Comparison of ENCODE assay signal across 8 cellular contexts in the genomic region with DNA sequence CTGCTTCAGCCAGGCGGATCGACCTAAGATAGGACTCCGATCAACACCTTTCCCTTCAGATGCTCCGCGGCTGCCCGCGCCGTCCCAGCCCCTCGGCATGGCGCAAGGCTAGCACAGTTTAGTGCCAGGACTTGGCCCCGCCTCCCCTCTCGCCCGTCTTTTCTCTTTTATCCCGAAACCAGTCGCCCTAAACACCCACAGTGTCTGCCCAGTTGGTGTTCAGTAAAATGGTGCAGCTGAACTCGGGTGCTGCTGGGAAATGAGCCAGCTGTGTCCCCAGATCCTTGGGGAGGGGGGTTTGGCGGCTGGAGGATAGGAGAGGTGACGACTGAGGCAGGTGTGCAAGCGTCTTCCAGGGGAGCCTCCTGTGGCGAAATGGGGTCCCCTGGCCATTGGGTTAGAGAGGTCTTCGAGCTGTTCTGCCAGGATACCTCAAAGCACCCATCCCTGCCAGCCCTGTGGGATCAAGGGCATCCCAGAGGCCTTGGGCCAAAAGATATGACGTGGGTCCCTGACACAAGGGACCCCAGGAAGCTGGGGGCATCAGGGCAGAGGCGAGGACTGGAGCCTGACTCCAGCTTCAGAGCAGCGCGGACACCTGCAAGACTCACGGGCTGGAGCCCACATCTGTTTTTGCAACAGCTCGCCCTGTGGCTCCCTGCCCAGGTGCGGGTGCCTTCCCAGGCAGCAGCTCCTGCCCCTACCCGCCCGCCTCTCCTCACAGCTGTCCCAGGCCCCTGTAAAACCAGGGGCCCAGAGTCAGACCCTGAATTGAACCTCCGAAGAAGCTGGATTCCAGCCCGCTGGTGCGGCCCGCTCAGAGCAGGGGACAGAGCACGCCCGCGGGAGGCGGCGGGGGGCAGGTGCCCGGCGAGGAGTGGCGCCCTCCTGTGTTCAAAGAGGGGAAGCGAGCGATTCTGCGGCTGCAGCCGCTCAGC.
DNase-seq lines count a peak whose midpoint lies in the region; ATAC-seq, FAIRE-seq and TF ChIP-seq lines count a peak whose summit lies in the region.

No MANE protein-coding gene starts in this region.

- peaks cover 54 to 59% of the 10 kb centered on the region in 2 donors for H3K27me3 Mint-ChIP-seq in T-cell
- H3K27me3 Mint-ChIP-seq in activated naive CD8-positive, alpha-beta T cell treated with anti-CD3 and anti-CD28 coated beads, Interleukin-2, amount 10 ng/mL, durations not matched to agents 7 days and 5 days = peaks cover 43% of the 10 kb centered on the region

- in situ Hi-C loops in gastrocnemius medialis (cut with MboI; ENCODE audit: low sequenced_read_pairs in 4 of 4) = no loop called here

- H3K4me1 ChIP-seq in KMS-11 (ENCODE audit: low read depth, poor library complexity, severe bottlenecking) (peaks cover 3% of the 10 kb centered on the region), gastrocnemius medialis (peaks cover 5 to 8% of the 10 kb centered on the region in 2 donors)

- no peak overlapping the region for H3K27ac ChIP-seq in KMS-11
- H3K27ac ChIP-seq in gastrocnemius medialis = no peak overlapping the region

- peaks cover 12 to 16% (median 14%) of the 10 kb centered on the region in 3 donors for H3K4me1 Mint-ChIP-seq in T-cell
- H3K4me1 Mint-ChIP-seq in activated naive CD8-positive, alpha-beta T cell treated with anti-CD3 and anti-CD28 coated beads, Interleukin-2, amount 10 ng/mL, durations not matched to agents 7 days and 5 days = no peaks in the 10 kb centered on the region

- no peak overlapping the region for H3K4me3 ChIP-seq in KMS-11 (IDR thresholded peaks at IDR 0.05; ENCODE audit: insufficient read depth, low read depth, low read length)
- H3K4me3 ChIP-seq in gastrocnemius medialis = peak overlapping the region; percentile 35 to 53 (median 46)

- peak overlapping the region; percentile 36; the same call in 1 of the 2 replicates for H3K9ac ChIP-seq in KMS-11

- H3K36me3 ChIP-seq in KMS-11 (ENCODE audit: insufficient read depth) = no peaks in the 10 kb centered on the region
- H3K36me3 ChIP-seq in gastrocnemius medialis = no peaks in the 10 kb centered on the region

- no peaks in the 10 kb centered on the region for H3K9me3 Mint-ChIP-seq in T-cell
- no peaks in the 10 kb centered on the region for H3K9me3 Mint-ChIP-seq in activated naive CD8-positive, alpha-beta T cell treated with anti-CD3 and anti-CD28 coated beads, Interleukin-2, amount 10 ng/mL, durations not matched to agents 7 days and 5 days

- TF ChIP-seq POLR2A in gastrocnemius medialis (IDR thresholded peaks at IDR 0.05) = no peak

- TF ChIP-seq CTCF in KMS-11 (conservative IDR thresholded peaks at IDR 0.05; ENCODE audit: low read depth, low read length) = peak; percentile 96
- TF ChIP-seq CTCF in gastrocnemius medialis (IDR thresholded peaks at IDR 0.05 in 4 of 5, conservative IDR thresholded peaks at IDR 0.05 in 1 of 5) = peak; percentile 51 to 92 (median 76)

- no peaks in the 10 kb centered on the region for H3K27me3 ChIP-seq in KMS-11 (ENCODE audit: insufficient read depth, low read depth)
- peaks cover 0 to 23% (median 9%) of the 10 kb centered on the region in 3 donors for H3K27me3 ChIP-seq in gastrocnemius medialis

- peak overlapping the region in 1 of 2 donors; percentile 63 for H3K27ac Mint-ChIP-seq in T-cell
- no peak overlapping the region for H3K27ac Mint-ChIP-seq in activated naive CD8-positive, alpha-beta T cell treated with anti-CD3 and anti-CD28 coated beads, Interleukin-2, amount 10 ng/mL, durations not matched to agents 7 days and 5 days

- H3K4me2 ChIP-seq in KMS-11 = peak overlapping the region; percentile 82

- H3K9me3 ChIP-seq in gastrocnemius medialis = no peaks in the 10 kb centered on the region

- intact Hi-C loops in gastrocnemius medialis (cut with DNase I; ENCODE audit: low total_unique reads) = loop anchor here (1.0 to 2.0 kb wide), 2 partner anchors 68 to 279 kb away; a partner anchor contains a TSS

- POLR2A ChIA-PET in T-cell (lab: Charles Lee) = interaction anchor here in 1 of 2 donors (0.6 kb wide), 1 partner anchor 742 kb away, joined by 3 read pairs; no protein-coding TSS in a partner anchor
- POLR2A ChIA-PET in activated naive CD8-positive, alpha-beta T cell treated with anti-CD3 and anti-CD28 coated beads, Interleukin-2, amount 10 ng/mL, durations not matched to agents 7 days and 5 days (lab: Charles Lee) = no interaction called here

- peak; percentile 56 for FAIRE-seq in GM19239 (lab: Jason Lieb, UNC)

- no peaks in the 10 kb centered on the region for H3K36me3 Mint-ChIP-seq in T-cell
- no peaks in the 10 kb centered on the region for H3K36me3 Mint-ChIP-seq in activated naive CD8-positive, alpha-beta T cell treated with anti-CD3 and anti-CD28 coated beads, Interleukin-2, amount 10 ng/mL, durations not matched to agents 7 days and 5 days

- DNase-seq in AG08396 (ENCODE audit: low spot score) (peak; percentile 82), GM19239 (ENCODE audit: insufficient read length, low spot score) (peak; percentile 61), T-cell (peak; percentile 12 to 70 (median 58)), hepatic stellate cell (ENCODE audit: low spot score) (peak; percentile 56), gastrocnemius medialis (peak in 1 of 2 donors; percentile 18)
- peak; percentile 78 for DNase-seq in activated naive CD8-positive, alpha-beta T cell treated with anti-CD3 and anti-CD28 coated beads, Interleukin-2, amount 10 ng/mL, durations not matched to agents 7 days and 5 days

- H2AFZ ChIP-seq in KMS-11 (ENCODE audit: low read depth) = peak overlapping the region; percentile 88

- no peaks in the 10 kb centered on the region for H4K20me1 ChIP-seq in KMS-11 (ENCODE audit: insufficient read depth)

- CTCF ChIA-PET in T-cell (lab: Charles Lee) = interaction anchor here (0.6 to 3.3 kb wide), 13 partner anchors 10 to 892 kb away, joined by 3 to 26 read pairs (median 4); no protein-coding TSS in a partner anchor

- ATAC-seq in T-cell (replicated peaks in 1 of 4) = peak; percentile 88 to 94 (median 92)
- peak; percentile 89 for ATAC-seq in activated naive CD8-positive, alpha-beta T cell treated with anti-CD3 and anti-CD28 coated beads, Interleukin-2, amount 10 ng/mL, durations not matched to agents 7 days and 5 days (ENCODE audit: low read depth)
- ATAC-seq in gastrocnemius medialis = peak; percentile 60 to 82
- no peak for ATAC-seq in HG03469 (IDR thresholded peaks at IDR 0.05; ENCODE audit: unreplicated experiment)

- no peaks in the 10 kb centered on the region for H3K79me2 ChIP-seq in KMS-11 (ENCODE audit: insufficient read depth, low read depth)

- H3K4me3 Mint-ChIP-seq in T-cell = peak overlapping the region; percentile 29 to 80 (median 64)
- peak overlapping the region; percentile 51 for H3K4me3 Mint-ChIP-seq in activated naive CD8-positive, alpha-beta T cell treated with anti-CD3 and anti-CD28 coated beads, Interleukin-2, amount 10 ng/mL, durations not matched to agents 7 days and 5 days
